ENCODE assay signal across 8 cellular contexts in the genomic region with DNA sequence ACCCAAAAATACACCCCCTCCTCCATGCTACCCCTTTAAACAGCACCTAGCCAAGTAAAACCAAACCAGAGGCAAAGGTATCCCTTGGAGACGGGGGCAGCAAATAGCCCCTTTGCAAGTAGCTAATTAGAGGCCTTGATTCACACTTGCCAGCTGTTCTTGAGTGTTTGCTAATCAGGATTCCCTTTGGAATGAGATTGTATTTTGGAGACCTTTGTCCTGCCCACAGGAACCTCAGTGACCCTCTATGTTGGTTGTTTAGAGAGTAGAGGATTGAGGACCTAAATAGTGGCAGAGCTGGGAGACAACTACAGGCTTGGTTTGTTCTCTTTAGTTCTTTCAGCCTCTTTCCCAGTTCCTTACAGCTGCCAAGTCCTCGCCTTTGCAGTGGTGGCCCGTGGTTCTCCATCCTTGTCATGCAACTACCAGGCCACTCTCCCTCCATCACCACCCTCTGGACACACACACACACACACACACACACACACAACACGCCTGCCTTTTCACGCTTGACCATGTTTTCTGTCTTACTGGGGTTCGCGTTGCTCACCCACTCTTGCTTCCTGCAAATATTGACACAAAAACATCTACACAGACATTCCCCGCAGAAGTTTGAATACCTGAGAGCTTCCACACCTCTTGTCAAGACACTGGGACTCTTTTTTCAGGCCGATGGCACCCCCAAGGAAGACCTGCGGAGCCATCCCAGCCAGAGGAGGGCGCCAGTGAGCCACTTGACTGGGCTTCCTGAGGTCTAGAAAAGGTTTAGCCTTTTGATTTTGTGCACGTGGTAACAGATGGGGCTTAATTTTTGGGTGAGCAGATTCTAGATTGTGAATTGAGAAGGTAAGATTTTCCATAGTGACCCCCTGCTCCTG.
A peak's percentile ranks its signal among the peaks of the same experiment; 100 is the strongest.
DNase-seq lines count a peak whose midpoint lies in the region; ATAC-seq and TF ChIP-seq lines count a peak whose summit lies in the region.

No MANE protein-coding gene starts in this region.

- no peak overlapping the region for H3K27ac ChIP-seq in AG04450 (ENCODE audit: low read depth, low read length)

- peak overlapping the region; percentile 39 for H3K4me3 Mint-ChIP-seq in memory B cell
- H3K4me3 Mint-ChIP-seq in stimulated activated memory B cell treated with anti-CD40 and anti-IgM and Interleukin-4, amounts not matched to agents 10 μg/mL and 1 μg/mL and 100 μg/mL, for 72 hours = no peak overlapping the region

- no peaks in the 10 kb centered on the region for H3K9me3 ChIP-seq in AG04450 (ENCODE audit: control insufficient read depth, insufficient read depth, low read length)

- H3K27ac Mint-ChIP-seq in memory B cell = peak overlapping the region; percentile 92
- H3K27ac Mint-ChIP-seq in stimulated activated memory B cell treated with anti-CD40 and anti-IgM and Interleukin-4, amounts not matched to agents 10 μg/mL and 1 μg/mL and 100 μg/mL, for 72 hours = peak overlapping the region; percentile 73

- ATAC-seq in GM19035 (IDR thresholded peaks at IDR 0.05; ENCODE audit: unreplicated experiment) (peak; percentile 67), memory B cell (ENCODE audit: low read depth) (peak; percentile 85), HG02884 (IDR thresholded peaks at IDR 0.05; ENCODE audit: unreplicated experiment) (no peak)
- peak; percentile 81 for ATAC-seq in stimulated activated memory B cell treated with anti-CD40 and anti-IgM and Interleukin-4, amounts not matched to agents 10 μg/mL and 1 μg/mL and 100 μg/mL, for 72 hours

- POLR2A ChIA-PET in AG04450 (lab: Yijun Ruan, JAX) = no interaction called here

- TF ChIP-seq CTCF in AG04450 (IDR thresholded peaks at IDR 0.05; ENCODE audit: low read depth, low read length) = peak; percentile 52

- peaks cover 4% of the 10 kb centered on the region for H3K36me3 Mint-ChIP-seq in memory B cell
- H3K36me3 Mint-ChIP-seq in stimulated activated memory B cell treated with anti-CD40 and anti-IgM and Interleukin-4, amounts not matched to agents 10 μg/mL and 1 μg/mL and 100 μg/mL, for 72 hours = peaks cover 21% of the 10 kb centered on the region

- no peaks in the 10 kb centered on the region for H3K27me3 ChIP-seq in AG04450 (ENCODE audit: control insufficient read depth, insufficient read depth, low read length)

- no peaks in the 10 kb centered on the region for H3K9me3 Mint-ChIP-seq in memory B cell
- no peaks in the 10 kb centered on the region for H3K9me3 Mint-ChIP-seq in stimulated activated memory B cell treated with anti-CD40 and anti-IgM and Interleukin-4, amounts not matched to agents 10 μg/mL and 1 μg/mL and 100 μg/mL, for 72 hours

- DNase-seq in AG04450 (ENCODE audit: low read depth, low spot score) (no peak), memory B cell (ENCODE audit: low spot score in 2 of 2) (peak; percentile 91 to 96)
- peak; percentile 68 for DNase-seq in Jurkat, Clone E6-1 (ENCODE audit: low read depth, low spot score)
- peak; percentile 69 to 85 (median 74) for DNase-seq in activated CD4-positive, CD25-positive, alpha-beta regulatory T cell (lab: John Stamatoyannopoulos, UW)
- DNase-seq in central memory CD4-positive, alpha-beta T cell = peak; percentile 77

- H3K4me3 ChIP-seq in AG04450 (ENCODE audit: low read depth, low read length) = no peak overlapping the region
- H3K4me3 ChIP-seq in Jurkat, Clone E6-1 (ENCODE audit: low read length) = no peak overlapping the region

- CTCF ChIA-PET in AG04450 (lab: Charles Lee) = interaction anchor here (0.5 to 2.3 kb wide), 7 partner anchors 27 to 186 kb away, joined by 3 to 10 read pairs (median 3); no protein-coding TSS in a partner anchor

- H3K27me3 Mint-ChIP-seq in memory B cell = no peaks in the 10 kb centered on the region
- no peaks in the 10 kb centered on the region for H3K27me3 Mint-ChIP-seq in stimulated activated memory B cell treated with anti-CD40 and anti-IgM and Interleukin-4, amounts not matched to agents 10 μg/mL and 1 μg/mL and 100 μg/mL, for 72 hours

- peaks cover 28% of the 10 kb centered on the region for H3K4me1 Mint-ChIP-seq in memory B cell
- peaks cover 53% of the 10 kb centered on the region for H3K4me1 Mint-ChIP-seq in stimulated activated memory B cell treated with anti-CD40 and anti-IgM and Interleukin-4, amounts not matched to agents 10 μg/mL and 1 μg/mL and 100 μg/mL, for 72 hours
